In the genomic region with DNA sequence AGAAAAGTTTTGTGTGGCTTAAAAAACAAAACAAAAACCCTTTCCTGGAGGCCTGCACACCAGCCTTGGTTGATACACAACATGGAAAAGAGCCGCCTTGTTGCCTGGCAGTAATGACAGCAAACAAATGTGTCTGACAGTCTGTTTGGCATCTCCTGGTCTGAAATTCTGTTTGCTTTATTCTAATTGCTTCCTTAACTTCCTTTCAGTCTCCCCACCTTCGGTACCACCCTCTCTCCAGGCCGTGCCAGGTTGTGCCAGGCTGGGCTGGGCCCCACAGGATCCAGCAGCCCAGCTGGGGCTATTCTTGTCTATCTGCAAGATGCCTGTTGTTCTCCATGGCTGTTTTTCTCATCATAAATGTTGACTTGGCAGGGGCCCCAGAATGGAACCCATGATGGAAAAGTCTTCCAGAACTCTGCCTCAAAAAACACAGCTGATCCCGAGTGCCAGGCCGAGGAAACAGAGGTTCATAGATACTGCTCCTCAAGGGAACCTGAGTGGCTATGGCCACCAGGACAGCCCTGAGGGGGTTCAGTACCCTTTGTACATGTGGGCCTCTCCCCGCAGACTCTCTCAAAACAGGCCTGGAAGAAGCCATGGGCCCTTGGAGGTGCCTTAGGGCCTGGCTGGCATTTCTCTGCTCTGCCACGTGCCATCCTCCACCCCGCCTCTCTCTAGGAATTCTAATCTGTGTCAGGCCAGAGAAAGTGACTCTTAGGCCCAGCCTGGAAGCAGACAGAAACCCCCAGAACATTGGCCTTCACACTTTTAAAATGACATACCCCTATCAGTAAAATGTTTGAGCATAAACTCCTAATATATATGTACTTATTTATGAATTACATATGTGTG, we compare ENCODE assay signal across 8 cellular contexts. TPM values are rescaled to one million over a fixed set of nuclear protein-coding genes. Genes with fewer than 3 reads are reported as not detected.
DNase-seq lines count a peak whose midpoint lies in the region; ATAC-seq and TF ChIP-seq lines count a peak whose summit lies in the region.
"Had no signal": no experiment of that assay in that cellular context is flagged by ENCODE, and none has a peak within 500 bp of the region (broad histone marks: within the 10 kb centered on the region; RNA-seq: fewer than 3 reads in every experiment).

No MANE protein-coding gene starts in this region.

- no peak overlapping the region for H3K4me3 Mint-ChIP-seq in central memory CD8-positive, alpha-beta T cell
- H3K4me3 Mint-ChIP-seq: activated CD4-positive, alpha-beta memory T cell treated with anti-CD3 and anti-CD28 coated beads, Interleukin-2, amount 10 ng/mL, durations not matched to agents 7 days and 5 days had no signal

- no peak for ATAC-seq in central memory CD8-positive, alpha-beta T cell (replicated peaks; ENCODE audit: extremely low read depth, poor library complexity, severe bottlenecking)
- ATAC-seq in lung (ENCODE audit: insufficient read depth, low FRiP score) (no peak), HG03457 (IDR thresholded peaks at IDR 0.05; ENCODE audit: unreplicated experiment) (no peak)

- no peaks in the 10 kb centered on the region for H3K27me3 Mint-ChIP-seq in central memory CD8-positive, alpha-beta T cell
- H3K27me3 Mint-ChIP-seq: activated CD4-positive, alpha-beta memory T cell treated with anti-CD3 and anti-CD28 coated beads, Interleukin-2, amount 10 ng/mL, durations not matched to agents 7 days and 5 days had no signal

- peaks cover 27% of the 10 kb centered on the region for H3K4me1 Mint-ChIP-seq in central memory CD8-positive, alpha-beta T cell

- no peaks in the 10 kb centered on the region for H3K9me2 ChIP-seq in Karpas-422 (replicated peaks; ENCODE audit: insufficient read depth, low read length)

- H2AFZ ChIP-seq in Karpas-422 (ENCODE audit: low read length) = no peak overlapping the region

- peaks cover 8% of the 10 kb centered on the region; the same call in 1 of the 2 replicates for H4K20me1 ChIP-seq in Karpas-422 (ENCODE audit: insufficient read depth, low read depth, low read length)

- H3K4me1 ChIP-seq in lung (ENCODE audit: control insufficient read depth in 2 of 2, insufficient read depth in 2 of 2, low read length in 2 of 2) (peaks cover 25 to 41% of the 10 kb centered on the region in 2 donors), stomach smooth muscle (ENCODE audit: control insufficient read depth, insufficient read depth, low read length) (peaks cover 50% of the 10 kb centered on the region), Karpas-422 (ENCODE audit: low read length) (no peaks in the 10 kb centered on the region)

- H3K4me3 ChIP-seq in lung (no peak overlapping the region), stomach smooth muscle (ENCODE audit: low read length in 2 of 2) (no peak overlapping the region), brain microvascular endothelial cell (ENCODE audit: low read depth, low read length) (no peak overlapping the region), Karpas-422 (ENCODE audit: low read length) (no peak overlapping the region)

- 58 to 66% methylated on average over 8 of the region's 8 CpGs for WGBS in lung, 2 donors

- H3K4me2 ChIP-seq in Karpas-422 (ENCODE audit: low read depth, low read length, poor library complexity, severe bottlenecking) = no peak overlapping the region

- H3K36me3 Mint-ChIP-seq in central memory CD8-positive, alpha-beta T cell (ENCODE audit: insufficient read depth) = peaks cover 6% of the 10 kb centered on the region

- H3K79me2 ChIP-seq in Karpas-422 (ENCODE audit: low read length) = no peaks in the 10 kb centered on the region

- H3K9ac ChIP-seq in stomach smooth muscle (ENCODE audit: low read length in 2 of 2) = peak overlapping the region in 1 of 2 donors; percentile 47
- H3K9ac ChIP-seq in Karpas-422 (ENCODE audit: low read length) = no peak overlapping the region

- peak; percentile 98 for DNase-seq in NCI-H2081 treated with DMSO at 0.1 percent for 48 hours (lab: John Stamatoyannopoulos, UW)
- DNase-seq in central memory CD8-positive, alpha-beta T cell (ENCODE audit: low spot score in 2 of 2) = no peak
- DNase-seq in lung (ENCODE audit: low spot score) = no peak
- no peak for DNase-seq in brain microvascular endothelial cell
- DNase-seq in Karpas-422 = no peak
- DNase-seq: activated CD4-positive, alpha-beta memory T cell treated with anti-CD3 and anti-CD28 coated beads, Interleukin-2, amount 10 ng/mL, durations not matched to agents 7 days and 5 days had no signal

- H3K27ac Mint-ChIP-seq in central memory CD8-positive, alpha-beta T cell (ENCODE audit: low read depth) = peak overlapping the region; percentile 62
- H3K27ac Mint-ChIP-seq: activated CD4-positive, alpha-beta memory T cell treated with anti-CD3 and anti-CD28 coated beads, Interleukin-2, amount 10 ng/mL, durations not matched to agents 7 days and 5 days had no signal

- no peaks in the 10 kb centered on the region for H3K36me3 ChIP-seq in lung (ENCODE audit: control insufficient read depth in 2 of 2, insufficient read depth in 2 of 2, low read length in 2 of 2)
- no peaks in the 10 kb centered on the region for H3K36me3 ChIP-seq in stomach smooth muscle (ENCODE audit: control insufficient read depth in 2 of 2, insufficient read depth in 2 of 2, low read length in 2 of 2)
- no peaks in the 10 kb centered on the region for H3K36me3 ChIP-seq in brain microvascular endothelial cell (replicated peaks)
- H3K36me3 ChIP-seq in Karpas-422 (ENCODE audit: insufficient read depth, low read length) = no peaks in the 10 kb centered on the region

- H3K9me3 Mint-ChIP-seq in central memory CD8-positive, alpha-beta T cell = no peaks in the 10 kb centered on the region
- H3K9me3 Mint-ChIP-seq: activated CD4-positive, alpha-beta memory T cell treated with anti-CD3 and anti-CD28 coated beads, Interleukin-2, amount 10 ng/mL, durations not matched to agents 7 days and 5 days had no signal

- no peak for TF ChIP-seq CTCF in lung (IDR thresholded peaks at IDR 0.05; ENCODE audit: control extremely low read depth, extremely low read depth)
- TF ChIP-seq CTCF in brain microvascular endothelial cell (IDR thresholded peaks at IDR 0.05; ENCODE audit: low read depth, low read length, missing control alignments) = no peak

- in situ Hi-C loops in brain microvascular endothelial cell (cut with HindIII; ENCODE audit: low pct_ligation_motif_present, low sequenced_read_pairs) = no loop called here

- H3K9me3 ChIP-seq in lung (ENCODE audit: control insufficient read depth in 2 of 2, insufficient read depth in 1 of 2, low read length in 1 of 2) (no peaks in the 10 kb centered on the region), stomach smooth muscle (ENCODE audit: control insufficient read depth in 2 of 2, low read length in 2 of 2) (no peaks in the 10 kb centered on the region), Karpas-422 (ENCODE audit: low read length) (no peaks in the 10 kb centered on the region)

- H3K27ac ChIP-seq in lung (ENCODE audit: low read depth in 1 of 2, low read length in 1 of 2) (peak overlapping the region; percentile 43 to 62), stomach smooth muscle (ENCODE audit: low read length) (peak overlapping the region; percentile 84), brain microvascular endothelial cell (no peak overlapping the region), Karpas-422 (ENCODE audit: low read length) (no peak overlapping the region)

- H3K27me3 ChIP-seq in lung (ENCODE audit: control insufficient read depth, insufficient read depth) (no peaks in the 10 kb centered on the region), stomach smooth muscle (ENCODE audit: control insufficient read depth in 1 of 2, insufficient read depth in 2 of 2, low read length in 2 of 2) (no peaks in the 10 kb centered on the region), brain microvascular endothelial cell (replicated peaks) (no peaks in the 10 kb centered on the region), Karpas-422 (ENCODE audit: low read length) (no peaks in the 10 kb centered on the region)

RNA-seq across cellular contexts. Expression of a gene that starts 50.5 kb away (rescaled TPM):
- total RNA-seq in lung = 10 to 100 TPM; 14.3 to 47.0 TPM
- 1 to 10 TPM; 7.8 to 8.5 TPM for polyA plus RNA-seq in lung
- total RNA-seq in Karpas-422 (2014; rRNA removed; shearing (Covaris generic); ENCODE audit: low replicate concordance) = 3.5 and 6.1 TPM in 2 replicates

Comparison
In these comparisons a context has a peak if more than half of its experiments do, and no peak if none do; other contexts are left out.
1. H3K27ac ChIP-seq: peak in lung (2 of 2) and stomach smooth muscle (single experiment); none in brain microvascular endothelial cell (single experiment) and Karpas-422 (single experiment).